Comparison of ENCODE assay signal across 19 cellular contexts in the genomic region with DNA sequence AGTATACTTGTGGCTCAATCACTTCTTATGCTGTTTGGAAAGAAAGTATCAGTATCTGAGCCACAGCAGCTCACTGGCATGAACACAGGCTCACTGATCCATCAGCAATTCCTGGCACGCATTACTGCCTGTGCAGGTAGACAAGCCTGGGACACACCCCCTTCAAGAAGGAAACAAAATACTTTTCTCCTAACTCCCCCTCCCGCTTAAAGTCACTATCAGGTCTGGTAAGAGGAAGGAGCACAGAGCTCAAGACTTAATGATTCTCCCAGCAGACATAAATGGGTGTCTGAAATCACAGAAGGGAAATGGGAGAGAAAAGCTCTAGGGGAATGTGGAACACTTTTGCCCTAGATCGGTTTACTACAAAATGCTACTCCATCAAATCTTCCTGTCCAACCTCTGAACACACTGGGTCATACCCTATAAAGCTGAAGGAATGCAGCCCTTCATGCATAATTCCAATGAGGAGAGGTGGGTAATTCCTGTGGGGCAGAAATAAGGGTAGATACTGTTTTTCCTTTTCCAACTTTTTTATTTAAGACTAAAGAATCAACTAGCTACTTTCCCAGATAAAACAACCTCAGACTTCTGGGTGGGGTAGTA. TPM values are rescaled to one million over a fixed set of nuclear protein-coding genes. Genes with fewer than 3 reads are reported as not detected.
DNase-seq lines count a peak whose midpoint lies in the region; ATAC-seq and TF ChIP-seq lines count a peak whose summit lies in the region.
"Had no signal": no experiment of that assay in that cellular context is flagged by ENCODE, and none has a peak within 500 bp of the region (broad histone marks: within the 10 kb centered on the region; RNA-seq: fewer than 3 reads in every experiment).

TSS of gene ADGRF1 (minus strand) at position 95 of the 606 bp plus-strand sequence. CDS start 13,271 bp downstream, outside the sequence.

- no peaks in the 10 kb centered on the region for H3K27me3 Mint-ChIP-seq in type B pancreatic cell

- TF ChIP-seq CTCF in lower lobe of right lung (IDR thresholded peaks at IDR 0.05): no peak
- no peak for TF ChIP-seq CTCF in type B pancreatic cell (conservative IDR thresholded peaks at IDR 0.05)

- ATAC-seq in lower lobe of right lung: peak; percentile 55 to 71
- ATAC-seq in HG03135 (IDR thresholded peaks at IDR 0.05; ENCODE audit: unreplicated experiment): no peak
- ATAC-seq: activated CD8-positive, alpha-beta T cell treated with anti-CD3 and anti-CD28 coated beads for 36 hours; activated T-helper 17 cell treated with anti-CD3 and anti-CD28 coated beads, Interleukin-2, amount 50 U/mL, for 72 hours; SK-N-SH treated with all-trans-retinoic acid at 6 μM for 48 hours had no signal

- H3K4me3 ChIP-seq in lower lobe of right lung: peak within 1 kb of the TSS; percentile 18
- H3K4me3 ChIP-seq: BLaER1 treated with 17β-estradiol and CSF1 and Interleukin-3, amounts not matched to agents 10 nM and 100 nM had no signal

- H3K4me1 ChIP-seq in lower lobe of right lung: peaks cover 12% of the 10 kb centered on the region

- intact Hi-C loops in lower lobe of right lung (cut with DNase I): loop anchor here (10.0 kb wide), 1 partner anchor 48 kb away; no protein-coding TSS in a partner anchor

- H3K9me3 ChIP-seq in lower lobe of right lung: no peaks in the 10 kb centered on the region
- H3K9me3 ChIP-seq: BLaER1 treated with 17β-estradiol and CSF1 and Interleukin-3, amounts not matched to agents 10 nM and 100 nM had no signal

- peaks cover 4% of the 10 kb centered on the region for H3K9me3 Mint-ChIP-seq in type B pancreatic cell
- H3K9me3 Mint-ChIP-seq: activated CD8-positive, alpha-beta T cell treated with anti-CD3 and anti-CD28 coated beads for 36 hours; activated T-helper 17 cell treated with anti-CD3 and anti-CD28 coated beads, Interleukin-2, amount 50 U/mL, for 72 hours had no signal

- DNase-seq in DMS53 (lab: John Stamatoyannopoulos, UW) (peak; percentile 22), DMS53 treated with DMSO at 0.1 percent for 48 hours (lab: John Stamatoyannopoulos, UW; ENCODE audit: unreplicated experiment) (no peak), epithelial cell of prostate (ENCODE audit: low read depth, low spot score) (no peak), lower lobe of right lung (no peak), type B pancreatic cell (ENCODE audit: extremely low spot score, unreplicated experiment) (no peak), AG08396 (ENCODE audit: low spot score) (no peak), dermis blood vessel endothelial cell (no peak)
- DNase-seq: activated CD8-positive, alpha-beta T cell treated with anti-CD3 and anti-CD28 coated beads for 36 hours; NCI-H187 treated with DMSO at 0.1 percent for 48 hours; NCI-H526 treated with DMSO at 0.1 percent for 48 hours; stimulated activated CD4-positive, alpha-beta T cell treated with anti-CD3 and anti-CD28 coated beads, Interleukin-4, amount 100 ng/mL, for 4 hours had no signal

- H3K27ac ChIP-seq in epithelial cell of prostate (peak within 1 kb of the TSS; percentile 98), lower lobe of right lung (no peak within 1 kb of the TSS)
- H3K27ac ChIP-seq: 22Rv1; BLaER1 treated with 17β-estradiol and CSF1 and Interleukin-3, amounts not matched to agents 10 nM and 100 nM had no signal

- H3K4me1 Mint-ChIP-seq in type B pancreatic cell (ENCODE audit: unreplicated experiment): peaks cover 18% of the 10 kb centered on the region
- H3K4me1 Mint-ChIP-seq: activated T-helper 17 cell treated with anti-CD3 and anti-CD28 coated beads, Interleukin-2, amount 50 U/mL, for 72 hours had no signal

- peak within 1 kb of the TSS; percentile 79 for H3K4me3 Mint-ChIP-seq in type B pancreatic cell
- H3K4me3 Mint-ChIP-seq: activated CD8-positive, alpha-beta T cell treated with anti-CD3 and anti-CD28 coated beads for 36 hours; activated T-helper 17 cell treated with anti-CD3 and anti-CD28 coated beads, Interleukin-2, amount 50 U/mL, for 72 hours had no signal

- no peaks in the 10 kb centered on the region for H3K36me3 ChIP-seq in lower lobe of right lung
- H3K36me3 ChIP-seq: BLaER1 treated with 17β-estradiol and CSF1 and Interleukin-3, amounts not matched to agents 10 nM and 100 nM had no signal

- H3K36me3 Mint-ChIP-seq in type B pancreatic cell: no peaks in the 10 kb centered on the region

- peak within 1 kb of the TSS; percentile 92 for H3K27ac Mint-ChIP-seq in type B pancreatic cell
- H3K27ac Mint-ChIP-seq: activated CD8-positive, alpha-beta T cell treated with anti-CD3 and anti-CD28 coated beads for 36 hours; activated T-helper 17 cell treated with anti-CD3 and anti-CD28 coated beads, Interleukin-2, amount 50 U/mL, for 72 hours had no signal

- no peaks in the 10 kb centered on the region for H3K27me3 ChIP-seq in lower lobe of right lung (ENCODE audit: low read depth)
- H3K27me3 ChIP-seq: BLaER1 treated with 17β-estradiol and CSF1 and Interleukin-3, amounts not matched to agents 10 nM and 100 nM had no signal

RNA-seq across cellular contexts. Expression of gene ADGRF1, which starts in this region (rescaled TPM):
- total RNA-seq in lower lobe of right lung (9.9 TPM), type B pancreatic cell (ENCODE audit: low replicate concordance) (20.0 and 36.0 TPM in 2 replicates), dermis blood vessel endothelial cell (under 0.01 TPM in 1 of 2 replicates, not detected in the other)
- total RNA-seq: activated CD8-positive, alpha-beta T cell treated with anti-CD3 and anti-CD28 coated beads for 36 hours; activated T-helper 17 cell treated with anti-CD3 and anti-CD28 coated beads, Interleukin-2, amount 50 U/mL, for 72 hours; chondrocyte; glomerular endothelial cell; osteoblast had no signal

Comparison
In these comparisons a context has a peak if more than half of its experiments do, and no peak if none do; other contexts are left out.
1. RNA of gene ADGRF1 (total RNA-seq): 20.0 to 36.0 TPM in type B pancreatic cell and 9.9 TPM in lower lobe of right lung (single experiment); under 0.01 TPM in dermis blood vessel endothelial cell; every median in the first group is over 10 times any median in the second.